ENCODE assay signal across 10 cellular contexts in genomic region chr18:50307400-50307737, GRCh38. TPM values are rescaled to one million over a fixed set of nuclear protein-coding genes. Genes with fewer than 3 reads are reported as not detected.
DNase-seq lines count a peak whose midpoint lies in the region; FAIRE-seq and TF ChIP-seq lines count a peak whose summit lies in the region.
"Had no signal": no experiment of that assay in that cellular context is flagged by ENCODE, and none has a peak within 500 bp of the region (broad histone marks: within the 10 kb centered on the region; RNA-seq: fewer than 3 reads in every experiment).

No MANE protein-coding gene starts in this region.

- H3K9me3 ChIP-seq in keratinocyte (ENCODE audit: control insufficient read depth, low read depth, low read length) (no peaks in the 10 kb centered on the region), thymus (ENCODE audit: control insufficient read depth) (no peaks in the 10 kb centered on the region)

- H3K4me1 Mint-ChIP-seq in activated CD4-positive, alpha-beta T cell treated with anti-CD3 and anti-CD28 coated beads, Interleukin-2, amount 10 ng/mL, durations not matched to agents 24 days and 14 days = peaks cover 13% of the 10 kb centered on the region
- peaks cover 10% of the 10 kb centered on the region for H3K4me1 Mint-ChIP-seq in activated naive CD8-positive, alpha-beta T cell treated with anti-CD3 and anti-CD28 coated beads for 36 hours

- H3K79me2 ChIP-seq in keratinocyte (ENCODE audit: control insufficient read depth, insufficient read depth, low read length) = no peaks in the 10 kb centered on the region

- peaks cover 5% of the 10 kb centered on the region for H3K27me3 ChIP-seq in keratinocyte (ENCODE audit: control insufficient read depth, extremely low read depth, insufficient read depth, low read length)
- H3K27me3 ChIP-seq in thymus (ENCODE audit: control insufficient read depth, insufficient read depth) = no peaks in the 10 kb centered on the region

- H3K36me3 ChIP-seq in keratinocyte (ENCODE audit: control insufficient read depth in 2 of 2, extremely low read depth in 1 of 2, insufficient read depth in 2 of 2, low read length in 2 of 2) (no peaks in the 10 kb centered on the region), thymus (ENCODE audit: control insufficient read depth, insufficient read depth) (no peaks in the 10 kb centered on the region)

- H3K27ac ChIP-seq in keratinocyte (ENCODE audit: control insufficient read depth, insufficient read depth, low read length) = no peak overlapping the region
- peak overlapping the region; percentile 33 for H3K27ac ChIP-seq in thymus (ENCODE audit: low read depth)

- H3K9me1 ChIP-seq in keratinocyte (ENCODE audit: control insufficient read depth, extremely low read depth, insufficient read depth, low read length) = no peaks in the 10 kb centered on the region

- peak overlapping the region; percentile 99 for H3K4me2 ChIP-seq in keratinocyte (ENCODE audit: control insufficient read depth, extremely low read depth, insufficient read depth, low read depth, low read length)

- no peaks in the 10 kb centered on the region for H4K20me1 ChIP-seq in keratinocyte (ENCODE audit: control insufficient read depth, extremely low read depth, insufficient read depth, low read length)

- H3K4me1 ChIP-seq in keratinocyte (ENCODE audit: control insufficient read depth, extremely low read depth, insufficient read depth, low read length) (peaks cover 14% of the 10 kb centered on the region), thymus (ENCODE audit: control insufficient read depth, insufficient read depth, low read length) (peaks cover 2% of the 10 kb centered on the region)

- 3% methylated on average over 8 of the region's 8 CpGs for WGBS in thymus

- peak overlapping the region; percentile 86 for H3K27ac Mint-ChIP-seq in activated CD4-positive, alpha-beta T cell treated with anti-CD3 and anti-CD28 coated beads, Interleukin-2, amount 10 ng/mL, durations not matched to agents 24 days and 14 days
- peak overlapping the region; percentile 75 for H3K27ac Mint-ChIP-seq in activated naive CD8-positive, alpha-beta T cell treated with anti-CD3 and anti-CD28 coated beads for 36 hours

- H3K9ac ChIP-seq in keratinocyte (ENCODE audit: control insufficient read depth, extremely low read depth, insufficient read depth, low read length) = peak overlapping the region; percentile 23

- H3K9me3 Mint-ChIP-seq in activated CD4-positive, alpha-beta T cell treated with anti-CD3 and anti-CD28 coated beads, Interleukin-2, amount 10 ng/mL, durations not matched to agents 24 days and 14 days = peaks cover 8% of the 10 kb centered on the region
- H3K9me3 Mint-ChIP-seq in activated naive CD8-positive, alpha-beta T cell treated with anti-CD3 and anti-CD28 coated beads for 36 hours = peaks cover 4% of the 10 kb centered on the region

- H3K36me3 Mint-ChIP-seq in activated CD4-positive, alpha-beta T cell treated with anti-CD3 and anti-CD28 coated beads, Interleukin-2, amount 10 ng/mL, durations not matched to agents 24 days and 14 days (ENCODE audit: low read depth) = peaks cover 6% of the 10 kb centered on the region
- H3K36me3 Mint-ChIP-seq in activated naive CD8-positive, alpha-beta T cell treated with anti-CD3 and anti-CD28 coated beads for 36 hours = no peaks in the 10 kb centered on the region

- H3K27me3 Mint-ChIP-seq in activated CD4-positive, alpha-beta T cell treated with anti-CD3 and anti-CD28 coated beads, Interleukin-2, amount 10 ng/mL, durations not matched to agents 24 days and 14 days = peaks cover 29% of the 10 kb centered on the region
- peaks cover 13% of the 10 kb centered on the region for H3K27me3 Mint-ChIP-seq in activated naive CD8-positive, alpha-beta T cell treated with anti-CD3 and anti-CD28 coated beads for 36 hours

- FAIRE-seq in keratinocyte (lab: Jason Lieb, UNC) = no peak
- FAIRE-seq: urothelium cell line had no signal

- peak overlapping the region; percentile 42 to 76 (median 68) for H3K4me3 ChIP-seq in keratinocyte (ENCODE audit: control insufficient read depth in 2 of 3, extremely low read depth in 1 of 3, insufficient read depth in 2 of 3, low read depth in 1 of 3, low read length in 3 of 3)
- peak overlapping the region; percentile 60 for H3K4me3 ChIP-seq in thymus (ENCODE audit: low read length)

- dilution Hi-C loops in keratinocyte (cut with MboI; ENCODE audit: extremely low pct_ligation_motif_present, low sequenced_read_pairs) = no loop called here

- peak overlapping the region; percentile 73 for H2AFZ ChIP-seq in keratinocyte (ENCODE audit: control insufficient read depth, low read length)

- intact Hi-C loops in activated CD4-positive, alpha-beta T cell treated with anti-CD3 and anti-CD28 coated beads, Interleukin-2, amount 10 ng/mL, durations not matched to agents 24 days and 14 days (cut with micrococcal nuclease) = loop anchor here (1.0 to 2.0 kb wide), 3 partner anchors 19 to 67 kb away; partner anchors contain the start of genes MBD1 and SKA1

- peak overlapping the region; percentile 95 for H3K4me3 Mint-ChIP-seq in activated CD4-positive, alpha-beta T cell treated with anti-CD3 and anti-CD28 coated beads, Interleukin-2, amount 10 ng/mL, durations not matched to agents 24 days and 14 days
- peak overlapping the region; percentile 83 for H3K4me3 Mint-ChIP-seq in activated naive CD8-positive, alpha-beta T cell treated with anti-CD3 and anti-CD28 coated beads for 36 hours

- no peak for DNase-seq in activated CD4-positive, alpha-beta T cell treated with anti-CD3 and anti-CD28 coated beads, Interleukin-2, amount 10 ng/mL, durations not matched to agents 24 days and 14 days
- DNase-seq in activated CD4-positive, alpha-beta T cell treated with anti-CD3 and anti-CD28 coated beads, Interleukin-2, amount 50 U/mL, for 4 hours = no peak
- no peak for DNase-seq in activated naive CD8-positive, alpha-beta T cell treated with anti-CD3 and anti-CD28 coated beads for 36 hours
- no peak for DNase-seq in keratinocyte (ENCODE audit: low read depth, low spot score)
- DNase-seq in NCI-H82 (lab: John Stamatoyannopoulos, UW) = no peak
- DNase-seq in glomerular visceral epithelial cell (ENCODE audit: extremely low spot score) = no peak
- no peak for DNase-seq in iPS-NIHi7 (ENCODE audit: extremely low spot score)

- no peak for TF ChIP-seq CTCF in keratinocyte (optimal IDR thresholded peaks at IDR 0.05 in 1 of 3, IDR thresholded peaks at IDR 0.05 in 1 of 3, conservative IDR thresholded peaks at IDR 0.05 in 1 of 3; ENCODE audit: extremely low read depth in 1 of 3, insufficient read depth in 2 of 3, low read length in 3 of 3)

RNA-seq across cellular contexts. Expression of gene CXXC1, which starts 19.9 kb away (rescaled TPM):
- 102 and 105 TPM in 2 replicates for total RNA-seq in activated CD4-positive, alpha-beta T cell treated with anti-CD3 and anti-CD28 coated beads, Interleukin-2, amount 10 ng/mL, durations not matched to agents 24 days and 14 days
- total RNA-seq in activated naive CD8-positive, alpha-beta T cell treated with anti-CD3 and anti-CD28 coated beads for 36 hours = 10 to 100 TPM; 97.0 to 97.2 TPM
- polyA plus RNA-seq in keratinocyte (33.6 to 49.0 TPM (median 44.1 TPM) in 3 replicates), thymus (113 TPM)
- polyA plus RNA-seq in keratinocyte (2011; ENCODE audit: low read depth) = 112 TPM
- polyA plus RNA-seq in keratinocyte (2011; cell fraction: cytosol; rRNA removed) = 15.1 and 33.3 TPM in 2 replicates
- polyA plus RNA-seq in keratinocyte (2011; cell fraction: nucleus; rRNA removed) = 106 and 110 TPM in 2 replicates
- polyA plus RNA-seq in keratinocyte (2012; ENCODE audit: low replicate concordance) = 52.2 and 56.7 TPM in 2 replicates
- 29.1 to 50.9 TPM (median 37.0 TPM) in 3 replicates for polyA minus RNA-seq in keratinocyte
- polyA minus RNA-seq in keratinocyte (2011; cell fraction: cytosol; rRNA and poly(A)+ RNA removed) = 31.7 TPM
- 25.6 and 34.9 TPM in 2 replicates for polyA minus RNA-seq in keratinocyte (2011; cell fraction: nucleus; rRNA and poly(A)+ RNA removed)

RNA-seq across cellular contexts. Expression of gene MBD1, which starts 26.0 kb away (rescaled TPM):
- total RNA-seq in activated CD4-positive, alpha-beta T cell treated with anti-CD3 and anti-CD28 coated beads, Interleukin-2, amount 10 ng/mL, durations not matched to agents 24 days and 14 days = 91.7 and 93.3 TPM in 2 replicates
- total RNA-seq in activated naive CD8-positive, alpha-beta T cell treated with anti-CD3 and anti-CD28 coated beads for 36 hours = 10 to 100 TPM; 65.6 to 69.9 TPM
- polyA plus RNA-seq in keratinocyte (64.2 to 77.5 TPM (median 73.9 TPM) in 3 replicates), thymus (48.9 TPM)
- 50.0 TPM for polyA plus RNA-seq in keratinocyte (2011; ENCODE audit: low read depth)
- 46.4 and 65.0 TPM in 2 replicates for polyA plus RNA-seq in keratinocyte (2011; cell fraction: cytosol; rRNA removed)
- polyA plus RNA-seq in keratinocyte (2011; cell fraction: nucleus; rRNA removed) = 196 TPM in 2 replicates
- 56.9 and 76.5 TPM in 2 replicates for polyA plus RNA-seq in keratinocyte (2012; ENCODE audit: low replicate concordance)
- polyA minus RNA-seq in keratinocyte = 53.6 to 123 TPM (median 64.1 TPM) in 3 replicates
- 95.5 TPM for polyA minus RNA-seq in keratinocyte (2011; cell fraction: cytosol; rRNA and poly(A)+ RNA removed)
- polyA minus RNA-seq in keratinocyte (2011; cell fraction: nucleus; rRNA and poly(A)+ RNA removed) = 75.7 and 78.0 TPM in 2 replicates

RNA-seq across cellular contexts. Expression of gene CFAP53, which starts 41.1 kb away (rescaled TPM):
- total RNA-seq in activated CD4-positive, alpha-beta T cell treated with anti-CD3 and anti-CD28 coated beads, Interleukin-2, amount 10 ng/mL, durations not matched to agents 24 days and 14 days = 0.38 and 0.63 TPM in 2 replicates
- total RNA-seq in activated naive CD8-positive, alpha-beta T cell treated with anti-CD3 and anti-CD28 coated beads for 36 hours = under 1 TPM; 0.14 to 0.54 TPM
- polyA plus RNA-seq in keratinocyte (0.44 to 0.70 TPM (median 0.59 TPM) in 3 replicates), thymus (2.1 TPM)
- polyA plus RNA-seq in keratinocyte (2011; ENCODE audit: low read depth) = 45.5 TPM
- 0.29 and 0.40 TPM in 2 replicates for polyA plus RNA-seq in keratinocyte (2011; cell fraction: cytosol; rRNA removed)
- polyA plus RNA-seq in keratinocyte (2011; cell fraction: nucleus; rRNA removed) = 0.65 and 0.92 TPM in 2 replicates
- 0.50 and 5.9 TPM in 2 replicates for polyA plus RNA-seq in keratinocyte (2012; ENCODE audit: low replicate concordance)
- 0.19 TPM in 1 of 3 replicates, not detected in the others for polyA minus RNA-seq in keratinocyte
- not detected for polyA minus RNA-seq in keratinocyte (2011; cell fraction: cytosol; rRNA and poly(A)+ RNA removed)
- polyA minus RNA-seq in keratinocyte (2011; cell fraction: nucleus; rRNA and poly(A)+ RNA removed) = 0.21 TPM in 1 of 2 replicates, not detected in the other
- total RNA-seq: HT-29 had no signal
